Comparison of ENCODE assay signal across 9 cellular contexts in the genomic region with DNA sequence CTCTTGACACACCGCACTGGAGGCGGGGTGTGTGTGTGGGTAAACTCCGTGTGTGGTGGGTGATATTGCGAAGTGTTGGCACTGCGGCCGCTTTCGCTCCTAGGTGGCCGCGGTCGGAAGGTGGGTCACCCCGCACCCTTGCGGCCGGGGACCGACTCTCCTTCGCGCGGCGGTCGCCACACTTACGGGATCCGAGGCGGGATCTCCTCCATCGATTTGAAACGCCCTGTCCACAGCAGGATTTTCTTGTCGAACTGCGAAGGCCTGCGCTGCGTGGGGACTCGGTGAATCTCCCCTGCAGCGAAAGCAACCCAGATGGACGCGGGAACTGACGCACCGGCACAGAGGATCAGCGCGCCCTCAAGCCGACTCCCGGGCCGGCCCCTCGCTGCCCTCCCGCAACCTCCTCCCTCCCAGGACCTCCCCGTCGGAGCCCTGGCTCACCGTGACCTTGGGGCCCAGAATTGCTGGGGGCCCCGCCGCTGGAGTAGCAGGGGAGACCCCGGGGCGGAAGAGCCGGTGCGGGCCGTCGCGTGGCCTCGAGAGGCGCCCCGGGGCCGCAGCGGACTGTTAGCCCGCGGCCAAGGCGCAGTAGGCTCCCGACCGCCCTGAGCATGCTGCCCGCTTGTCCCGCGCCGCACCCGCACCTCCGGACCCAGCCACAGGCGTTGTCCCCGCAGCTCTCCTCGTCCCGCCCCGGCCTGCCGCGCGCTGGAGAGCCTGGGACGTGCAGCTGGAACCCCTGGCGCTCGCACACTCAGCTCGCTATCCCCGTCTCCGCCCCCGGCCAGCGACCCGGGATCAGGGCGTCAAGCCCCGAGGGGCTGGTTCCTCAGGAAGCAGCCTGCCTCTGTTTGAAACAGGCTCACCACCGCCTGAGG. TPM values are rescaled to one million over a fixed set of nuclear protein-coding genes. Genes with fewer than 3 reads are reported as not detected.
A peak's percentile ranks its signal among the peaks of the same experiment; 100 is the strongest.
DNase-seq lines count a peak whose midpoint lies in the region; ATAC-seq and TF ChIP-seq lines count a peak whose summit lies in the region.
"Had no signal": no experiment of that assay in that cellular context is flagged by ENCODE, and none has a peak within 500 bp of the region (broad histone marks: within the 10 kb centered on the region; RNA-seq: fewer than 3 reads in every experiment).

Gene FAM162B, minus strand, starts transcription at position 759 of the 881 bp plus-strand sequence. Its CDS starts 143 bp downstream, at position 616.

- ATAC-seq in HG03571 (IDR thresholded peaks at IDR 0.05; ENCODE audit: unreplicated experiment) (no peak), HG02588 (IDR thresholded peaks at IDR 0.05; ENCODE audit: unreplicated experiment) (no peak)

- H3K27ac ChIP-seq in Peyer's patch (no peak within 1 kb of the TSS), mucosa of rectum (ENCODE audit: low read depth in 2 of 2, low read length in 2 of 2) (no peak within 1 kb of the TSS), vagina (peak within 1 kb of the TSS; percentile 86)

- H3K9ac ChIP-seq in mucosa of rectum (ENCODE audit: low read depth in 1 of 2, low read length in 2 of 2), result peak within 1 kb of the TSS in 1 of 2 donors; percentile 32

- DNase-seq in GM13976 (ENCODE audit: low spot score) (peak; percentile 43), Peyer's patch (no peak), epithelial cell of proximal tubule (ENCODE audit: low read depth) (no peak), vagina (ENCODE audit: extremely low spot score in 2 of 2) (no peak), NCI-H1436 (lab: John Stamatoyannopoulos, UW) (no peak)

- intact Hi-C loops in vagina (cut with DNase I), result no loop called here

- in situ Hi-C loops in GM13976 (cut with MboI; ENCODE audit: low sequenced_read_pairs, unreplicated experiment), result no loop called here

- TF ChIP-seq CTCF in GM13976 (IDR thresholded peaks at IDR 0.05; ENCODE audit: borderline replicate concordance, control extremely low read depth, extremely low read depth, insufficient read depth, missing control alignments), result no peak
- no peak for TF ChIP-seq CTCF in Peyer's patch (IDR thresholded peaks at IDR 0.05)
- TF ChIP-seq CTCF in epithelial cell of proximal tubule (conservative IDR thresholded peaks at IDR 0.05; ENCODE audit: low read depth, low read length), result no peak
- no peak for TF ChIP-seq CTCF in vagina (IDR thresholded peaks at IDR 0.05)

- H3K36me3 ChIP-seq in Peyer's patch, result no peaks in the 10 kb centered on the region
- no peaks in the 10 kb centered on the region for H3K36me3 ChIP-seq in mucosa of rectum (ENCODE audit: control insufficient read depth in 2 of 2, insufficient read depth in 2 of 2, low read length in 2 of 2)
- no peaks in the 10 kb centered on the region for H3K36me3 ChIP-seq in vagina

- peaks cover 0 to 8% of the 10 kb centered on the region in 2 donors for H3K27me3 ChIP-seq in Peyer's patch
- peaks cover 15 to 19% of the 10 kb centered on the region in 2 donors for H3K27me3 ChIP-seq in mucosa of rectum (ENCODE audit: control insufficient read depth in 2 of 2, insufficient read depth in 2 of 2, low read length in 2 of 2)
- peaks cover 6% of the 10 kb centered on the region for H3K27me3 ChIP-seq in vagina

- peaks cover 0 to 9% (median 3%) of the 10 kb centered on the region in 4 donors for H3K4me1 ChIP-seq in Peyer's patch
- H3K4me1 ChIP-seq in mucosa of rectum (ENCODE audit: control insufficient read depth in 2 of 2, insufficient read depth in 2 of 2, low read length in 2 of 2), result peaks cover 0 to 4% of the 10 kb centered on the region in 2 donors
- H3K4me1 ChIP-seq in vagina, result peaks cover 16% of the 10 kb centered on the region

- H3K9me3 ChIP-seq in Peyer's patch, result no peaks in the 10 kb centered on the region
- H3K9me3 ChIP-seq in mucosa of rectum (ENCODE audit: control insufficient read depth in 2 of 2, low read length in 2 of 2), result no peaks in the 10 kb centered on the region
- H3K9me3 ChIP-seq in vagina, result no peaks in the 10 kb centered on the region

- no peak for TF ChIP-seq POLR2A in Peyer's patch (IDR thresholded peaks at IDR 0.05)
- no peak for TF ChIP-seq POLR2A in vagina (IDR thresholded peaks at IDR 0.05)

- H3K4me3 ChIP-seq in Peyer's patch, result peak within 1 kb of the TSS; percentile 24 to 51 (median 38)
- peak within 1 kb of the TSS; percentile 35 for H3K4me3 ChIP-seq in epithelial cell of proximal tubule (ENCODE audit: low read depth, low read length)
- peak within 1 kb of the TSS; percentile 50 to 58 for H3K4me3 ChIP-seq in mucosa of rectum (ENCODE audit: low read length in 2 of 2)
- H3K4me3 ChIP-seq in vagina, result peak within 1 kb of the TSS; percentile 64 to 75

RNA-seq across cellular contexts. Expression of gene FAM162B, which starts in this region (rescaled TPM):
- total RNA-seq in Peyer's patch (not detected), epithelial cell of proximal tubule (0.23 and 0.80 TPM in 2 replicates), vagina (19.6 TPM)
- total RNA-seq: mononuclear cell had no signal

Comparison
In these comparisons a context has a peak if more than half of its experiments do, and no peak if none do; other contexts are left out.
1. RNA of gene FAM162B (total RNA-seq): 19.6 TPM in vagina (single experiment); 0.23 to 0.80 TPM in epithelial cell of proximal tubule and not detected in Peyer's patch; every median in the first group is over 10 times any median in the second.
2. Peak in every context shown above with its lines, with median percentiles within 50 percentile points of each other: H3K4me3 ChIP-seq.